ENCODE assay signal across 8 cellular contexts in genomic region chr16:19555186-19555937, GRCh38. TPM values are rescaled to one million over a fixed set of nuclear protein-coding genes. Genes with fewer than 3 reads are reported as not detected.
DNase-seq lines count a peak whose midpoint lies in the region; ATAC-seq and TF ChIP-seq lines count a peak whose summit lies in the region.

Gene VPS35L (plus strand): TSS chr16:19555703. CDS start chr16:19555730, 27 bp downstream.

- ATAC-seq in CD4-positive, alpha-beta T cell (ENCODE audit: poor library complexity), result peak; percentile 96
- ATAC-seq in GM19397 (IDR thresholded peaks at IDR 0.05; ENCODE audit: unreplicated experiment), result peak; percentile 96
- ATAC-seq in HG03571 (IDR thresholded peaks at IDR 0.05; ENCODE audit: unreplicated experiment), result peak; percentile 97
- peak; percentile 98 to 99 (median 98) for ATAC-seq in right lobe of liver

- H3K27ac ChIP-seq in CD4-positive, alpha-beta T cell (ENCODE audit: low read depth, low read length), result peak within 1 kb of the TSS; percentile 75
- peak within 1 kb of the TSS; percentile 72 to 99 (median 96) for H3K27ac ChIP-seq in dorsolateral prefrontal cortex
- peak within 1 kb of the TSS; percentile 72 to 78 (median 77) for H3K27ac ChIP-seq in right lobe of liver

- H3K27ac Mint-ChIP-seq in CD4-positive, alpha-beta T cell, result peak within 1 kb of the TSS; percentile 89
- H3K27ac Mint-ChIP-seq in activated CD4-positive, alpha-beta memory T cell treated with anti-CD3 and anti-CD28 coated beads, Interleukin-2, amount 10 ng/mL, durations not matched to agents 7 days and 5 days, result peak within 1 kb of the TSS; percentile 89

- H3K27me3 ChIP-seq in CD4-positive, alpha-beta T cell (ENCODE audit: control insufficient read depth, insufficient read depth, low read length), result no peaks in the 10 kb centered on the region
- H3K27me3 ChIP-seq in dorsolateral prefrontal cortex (no peaks in the 10 kb centered on the region), right lobe of liver (no peaks in the 10 kb centered on the region)

- no peaks in the 10 kb centered on the region for H3K27me3 Mint-ChIP-seq in CD4-positive, alpha-beta T cell
- H3K27me3 Mint-ChIP-seq in activated CD4-positive, alpha-beta memory T cell treated with anti-CD3 and anti-CD28 coated beads, Interleukin-2, amount 10 ng/mL, durations not matched to agents 7 days and 5 days, result no peaks in the 10 kb centered on the region

- peaks cover 0 to 2% (median 0%) of the 10 kb centered on the region in 4 donors for H3K36me3 ChIP-seq in right lobe of liver

- peak; percentile 76 for TF ChIP-seq CTCF in CD4-positive, alpha-beta T cell (IDR thresholded peaks at IDR 0.05)
- TF ChIP-seq CTCF in dorsolateral prefrontal cortex (IDR thresholded peaks at IDR 0.05 in 54 of 56, conservative IDR thresholded peaks at IDR 0.05 in 2 of 56; ENCODE audit: low read depth in 1 of 56, partially characterized antibody in 56 of 56) (peak; percentile 60 to 91 (median 79)), right lobe of liver (IDR thresholded peaks at IDR 0.05) (peak; percentile 64 to 81 (median 78))

- peaks cover 28% of the 10 kb centered on the region for H3K4me1 Mint-ChIP-seq in CD4-positive, alpha-beta T cell (ENCODE audit: low read depth)
- peaks cover 24% of the 10 kb centered on the region for H3K4me1 Mint-ChIP-seq in activated CD4-positive, alpha-beta memory T cell treated with anti-CD3 and anti-CD28 coated beads, Interleukin-2, amount 10 ng/mL, durations not matched to agents 7 days and 5 days

- H3K9me3 ChIP-seq in CD4-positive, alpha-beta T cell (ENCODE audit: control insufficient read depth, low read length), result no peaks in the 10 kb centered on the region
- H3K9me3 ChIP-seq in right lobe of liver, result no peaks in the 10 kb centered on the region

- H3K4me3 ChIP-seq in dorsolateral prefrontal cortex (peak within 1 kb of the TSS; percentile 65 to 99 (median 90)), right lobe of liver (peak within 1 kb of the TSS; percentile 71 to 90 (median 89))

- WGBS in right lobe of liver (ENCODE audit: insufficient coverage, low coverage, low lambda C conversion rate, missing lambda C conversion rate), result 2% methylated on average over 17 of the region's 53 CpGs

- TF ChIP-seq POLR2A in right lobe of liver (IDR thresholded peaks at IDR 0.05), result peak; percentile 62

- peaks cover 0 to 11% (median 5%) of the 10 kb centered on the region in 4 donors for H3K4me1 ChIP-seq in right lobe of liver

- intact Hi-C loops in CD4-positive, alpha-beta T cell (cut with DNase I, micrococcal nuclease), result loop anchor here (1.0 to 10.0 kb wide), 6 partner anchors 32 to 1949 kb away; partner anchors contain the start of genes COQ7 (in 2 of the 2), CCP110 (in 1 of the 2), RPS15A (in 1 of the 2) and THUMPD1 (in 1 of the 2)
- intact Hi-C loops in dorsolateral prefrontal cortex (cut with DNase I) (loop anchor here (1.0 to 10.0 kb wide), 5 partner anchors 33 to 1349 kb away; partner anchors contain the start of genes GDE1 (in 2 of the 2), CCP110 (in 1 of the 2), DCUN1D3 (in 1 of the 2) and IQCK (in 1 of the 2)), right lobe of liver (cut with DNase I) (no loop called here)

- POLR2A ChIA-PET in CD4-positive, alpha-beta T cell (lab: Charles Lee), result interaction anchor here (0.6 to 3.1 kb wide), 15 partner anchors 10 to 765 kb away, joined by 3 to 65 read pairs (median 5); partner anchors contain the start of genes ARL6IP1, CCP110, COQ7 and GDE1
- POLR2A ChIA-PET in activated CD4-positive, alpha-beta memory T cell treated with anti-CD3 and anti-CD28 coated beads, Interleukin-2, amount 10 ng/mL, durations not matched to agents 7 days and 5 days (lab: Charles Lee), result interaction anchor here (0.8 to 6.2 kb wide), 19 partner anchors 9 to 765 kb away, joined by 3 to 103 read pairs (median 4); partner anchors contain the start of genes ARL6IP1, CCP110, COQ7 and GDE1

- DNase-seq in CD4-positive, alpha-beta T cell, result peak; percentile 89 to 98 (median 94)
- peak; percentile 98 for DNase-seq in NCI-H82 (lab: John Stamatoyannopoulos, UW)
- peak; percentile 96 for DNase-seq in activated CD4-positive, alpha-beta memory T cell treated with anti-CD3 and anti-CD28 coated beads, Interleukin-2, amount 10 ng/mL, durations not matched to agents 7 days and 5 days
- peak; percentile 85 to 97 (median 96) for DNase-seq in dorsolateral prefrontal cortex
- DNase-seq in right lobe of liver, result peak; percentile 97
- peak; percentile 95 for DNase-seq in stimulated activated CD4-positive, alpha-beta T cell treated with anti-CD3 and anti-CD28 coated beads, Interleukin-4, amount 100 ng/mL, for 4 hours

- CTCF ChIA-PET in CD4-positive, alpha-beta T cell (lab: Charles Lee), result interaction anchor here (0.9 to 3.6 kb wide), 19 partner anchors 8 to 754 kb away, joined by 3 to 40 read pairs (median 5); partner anchors contain the start of genes ARL6IP1, CCP110, COQ7 and GDE1
- CTCF ChIA-PET in activated CD4-positive, alpha-beta memory T cell treated with anti-CD3 and anti-CD28 coated beads, Interleukin-2, amount 10 ng/mL, durations not matched to agents 7 days and 5 days (lab: Charles Lee), result interaction anchor here (0.9 to 3.5 kb wide), 26 partner anchors 10 to 1319 kb away, joined by 3 to 30 read pairs (median 9); partner anchors contain the start of genes CCP110, COQ7, GDE1 and GPRC5B

- no peaks in the 10 kb centered on the region for H3K9me3 Mint-ChIP-seq in CD4-positive, alpha-beta T cell
- no peaks in the 10 kb centered on the region for H3K9me3 Mint-ChIP-seq in activated CD4-positive, alpha-beta memory T cell treated with anti-CD3 and anti-CD28 coated beads, Interleukin-2, amount 10 ng/mL, durations not matched to agents 7 days and 5 days

- peak within 1 kb of the TSS; percentile 93 for H3K4me3 Mint-ChIP-seq in CD4-positive, alpha-beta T cell
- H3K4me3 Mint-ChIP-seq in activated CD4-positive, alpha-beta memory T cell treated with anti-CD3 and anti-CD28 coated beads, Interleukin-2, amount 10 ng/mL, durations not matched to agents 7 days and 5 days, result peak within 1 kb of the TSS; percentile 86

- H3K36me3 Mint-ChIP-seq in CD4-positive, alpha-beta T cell (ENCODE audit: low read depth), result peaks cover 10% of the 10 kb centered on the region
- H3K36me3 Mint-ChIP-seq in activated CD4-positive, alpha-beta memory T cell treated with anti-CD3 and anti-CD28 coated beads, Interleukin-2, amount 10 ng/mL, durations not matched to agents 7 days and 5 days (ENCODE audit: low read depth), result peaks cover 18% of the 10 kb centered on the region

RNA-seq across cellular contexts. Expression of gene VPS35L, which starts in this region (rescaled TPM):
- 10 to 100 TPM; 25.8 to 28.3 TPM for total RNA-seq in CD4-positive, alpha-beta T cell
- total RNA-seq in activated CD4-positive, alpha-beta memory T cell treated with anti-CD3 and anti-CD28 coated beads, Interleukin-2, amount 10 ng/mL, durations not matched to agents 7 days and 5 days, result 10 to 100 TPM; 48.7 to 55.4 TPM
- total RNA-seq in dorsolateral prefrontal cortex (100 to 1,000 TPM in 51 of 120 experiments, 10 to 100 TPM in 69; 61.8 to 152 (median 97.7) TPM), right lobe of liver (10 to 100 TPM; 19.3 to 24.3 (median 20.4) TPM)

Comparison
In these comparisons a context has a peak if more than half of its experiments do, and no peak if none do; other contexts are left out.
1. Peak in every context shown above with its lines: DNase-seq, ATAC-seq, H3K4me3 ChIP-seq and H3K27ac ChIP-seq.
2. intact Hi-C loops: an anchor here in CD4-positive, alpha-beta T cell (1.0 to 10.0 kb wide) and dorsolateral prefrontal cortex (1.0 to 10.0 kb wide); none called in right lobe of liver.